ENCODE assay signal across 8 cellular contexts in the genomic region with DNA sequence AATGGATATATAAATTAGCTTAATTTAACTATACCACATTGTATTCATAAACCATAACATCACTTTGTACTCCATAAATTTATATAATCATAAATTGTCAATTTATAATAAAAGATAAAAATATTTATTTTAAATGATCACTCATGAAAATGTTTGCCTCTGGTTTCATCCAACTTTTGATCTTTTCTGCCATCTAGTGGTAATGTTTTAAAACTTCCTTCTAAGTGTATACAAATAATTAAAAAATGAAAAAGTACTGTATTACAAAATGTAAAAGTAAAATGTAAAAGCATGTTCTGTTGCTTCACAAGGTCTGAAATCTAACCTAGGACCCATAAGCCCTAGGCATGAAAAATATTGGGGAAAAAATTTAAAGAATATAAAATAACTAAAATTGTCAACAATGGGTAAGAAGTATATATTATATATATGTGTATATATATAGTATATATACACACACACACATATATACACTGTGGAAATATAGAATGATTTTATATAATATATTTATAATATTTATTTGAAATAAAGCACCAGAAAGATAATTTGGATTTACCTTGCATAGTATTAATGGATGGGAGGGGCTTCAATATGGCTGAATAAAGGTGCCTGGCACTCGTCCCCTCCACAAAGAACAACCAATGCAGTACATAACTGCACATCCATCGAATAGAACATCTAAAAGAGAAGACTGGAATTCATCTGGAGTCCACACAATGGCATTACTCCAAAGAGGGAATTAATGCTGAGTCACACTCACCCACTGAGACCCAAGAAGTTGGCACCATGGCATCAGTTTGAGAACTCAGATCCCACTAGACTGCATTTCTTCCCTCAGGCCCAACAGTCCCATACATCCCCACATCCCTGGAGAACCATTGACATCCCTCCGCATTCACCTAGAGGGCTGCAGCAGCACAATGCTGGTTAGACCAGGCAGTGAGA. TPM values are rescaled to one million over a fixed set of nuclear protein-coding genes. Genes with fewer than 3 reads are reported as not detected.
A peak's percentile ranks its signal among the peaks of the same experiment; 100 is the strongest.
DNase-seq lines count a peak whose midpoint lies in the region; ATAC-seq and TF ChIP-seq lines count a peak whose summit lies in the region.

No MANE protein-coding gene starts in this region.

- H3K36me3 ChIP-seq in adrenal gland (replicated peaks in 1 of 2): no peaks in the 10 kb centered on the region

- H3K36me3 Mint-ChIP-seq in activated CD4-positive, alpha-beta T cell treated with anti-CD3 and anti-CD28 coated beads for 36 hours (ENCODE audit: low read depth): no peaks in the 10 kb centered on the region

- TF ChIP-seq CTCF in adrenal gland (IDR thresholded peaks at IDR 0.05): peak; percentile 45 to 73 (median 59)

- CTCF ChIA-PET in activated CD4-positive, alpha-beta T cell treated with anti-CD3 and anti-CD28 coated beads for 36 hours (lab: Charles Lee): interaction anchor here (0.7 to 9.1 kb wide), 9 partner anchors 26 to 337 kb away, joined by 3 to 125 read pairs (median 4); no protein-coding TSS in a partner anchor

- H3K27me3 Mint-ChIP-seq in activated CD4-positive, alpha-beta T cell treated with anti-CD3 and anti-CD28 coated beads for 36 hours: peaks cover 9% of the 10 kb centered on the region

- H3K9me3 Mint-ChIP-seq in activated CD4-positive, alpha-beta T cell treated with anti-CD3 and anti-CD28 coated beads for 36 hours (ENCODE audit: low read depth): no peaks in the 10 kb centered on the region

- H3K27ac ChIP-seq in adrenal gland: no peak overlapping the region

- no peaks in the 10 kb centered on the region for H3K27me3 ChIP-seq in adrenal gland

- ATAC-seq in activated CD4-positive, alpha-beta T cell treated with anti-CD3 and anti-CD28 coated beads for 36 hours: no peak

- H3K4me3 Mint-ChIP-seq in activated CD4-positive, alpha-beta T cell treated with anti-CD3 and anti-CD28 coated beads for 36 hours: no peak overlapping the region

- H3K4me1 Mint-ChIP-seq in activated CD4-positive, alpha-beta T cell treated with anti-CD3 and anti-CD28 coated beads for 36 hours: peaks cover 7% of the 10 kb centered on the region

- no peak for TF ChIP-seq POLR2A in adrenal gland (IDR thresholded peaks at IDR 0.05)

- DNase-seq in SIG-M5 treated with dmso at 0.1 percent for 504 hours (lab: John Stamatoyannopoulos, UW; ENCODE audit: unreplicated experiment) (peak; percentile 47), SIG-M5 (lab: John Stamatoyannopoulos, UW) (no peak), NCI-H1105 (lab: John Stamatoyannopoulos, UW) (peak; percentile 26), adrenal gland (no peak), kidney tubule cell (ENCODE audit: low spot score) (peak; percentile 52), NCI-H187 treated with DMSO at 0.1 percent for 48 hours (lab: John Stamatoyannopoulos, UW) (no peak), UCSD-AML1 (lab: John Stamatoyannopoulos, UW; ENCODE audit: unreplicated experiment) (no peak)
- DNase-seq in activated CD4-positive, alpha-beta T cell treated with anti-CD3 and anti-CD28 coated beads for 36 hours: no peak

- peaks cover 0 to 10% of the 10 kb centered on the region in 2 donors for H3K4me1 ChIP-seq in adrenal gland (replicated peaks in 1 of 2)

- H3K4me3 ChIP-seq in adrenal gland: no peak overlapping the region

- POLR2A ChIA-PET in activated CD4-positive, alpha-beta T cell treated with anti-CD3 and anti-CD28 coated beads for 36 hours (lab: Charles Lee): no interaction called here

- no peak overlapping the region for H3K27ac Mint-ChIP-seq in activated CD4-positive, alpha-beta T cell treated with anti-CD3 and anti-CD28 coated beads for 36 hours

- 46 to 56% (median 47%) methylated on average over 3 of the region's 3 CpGs for WGBS in adrenal gland, 4 donors

- intact Hi-C loops in adrenal gland (cut with DNase I): loop anchor here (2.0 to 5.0 kb wide), 2 partner anchors 77 kb away; no protein-coding TSS in a partner anchor
- intact Hi-C loops in activated CD4-positive, alpha-beta T cell treated with anti-CD3 and anti-CD28 coated beads for 36 hours (cut with DNase I, micrococcal nuclease): loop anchor here (1.0 to 5.0 kb wide), 3 partner anchors 77 to 327 kb away; no protein-coding TSS in a partner anchor

- H3K9me3 ChIP-seq in adrenal gland (replicated peaks in 1 of 3): peaks cover 0 to 12% (median 0%) of the 10 kb centered on the region in 3 donors

RNA-seq across cellular contexts. Expression of a gene that starts 32.5 kb away (rescaled TPM):
- total RNA-seq in adrenal gland: 100 to 1,000 TPM in 1 of 8 donors, 10 to 100 TPM in 7; 30.7 to 103 (median 56.8) TPM
- 100 to 1,000 TPM in 2 of 3 donors, 10 to 100 TPM in 1; 58.9 to 114 (median 113) TPM for polyA plus RNA-seq in adrenal gland
- 10 to 100 TPM; 26.0 to 30.9 TPM for total RNA-seq in activated CD4-positive, alpha-beta T cell treated with anti-CD3 and anti-CD28 coated beads for 36 hours

Comparison
In these comparisons a context has a peak if more than half of its experiments do, and no peak if none do; other contexts are left out.
1. DNase-seq: peak in SIG-M5 treated with dmso at 0.1 percent for 504 hours (single experiment), NCI-H1105 (single experiment) and kidney tubule cell (single experiment); none in SIG-M5 (single experiment), adrenal gland (0 of 7), activated CD4-positive, alpha-beta T cell treated with anti-CD3 and anti-CD28 coated beads for 36 hours (single experiment), NCI-H187 treated with DMSO at 0.1 percent for 48 hours (single experiment) and UCSD-AML1 (single experiment).